Comparison of ENCODE assay signal across 8 cellular contexts in the genomic region with DNA sequence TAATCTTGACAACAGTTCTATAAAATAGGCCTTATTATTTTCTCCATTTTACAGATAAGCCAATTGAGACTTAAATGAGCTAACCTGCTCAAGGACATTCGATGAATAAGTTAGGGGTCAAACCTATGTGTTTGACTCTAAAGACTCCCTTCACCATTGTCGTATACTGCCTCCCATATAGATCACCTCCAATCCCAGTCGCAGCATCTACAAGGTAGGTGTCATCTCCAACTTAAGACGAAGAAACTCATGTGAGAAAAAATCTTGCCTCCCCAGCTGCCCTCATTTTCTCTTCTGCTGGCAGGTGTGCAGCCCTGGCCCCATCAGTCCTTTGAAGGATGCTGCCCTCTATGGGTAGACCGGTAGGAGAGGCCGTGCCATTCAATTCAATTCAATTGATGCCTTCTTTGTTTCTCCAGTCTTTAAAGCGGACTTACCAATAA.
DNase-seq lines count a peak whose midpoint lies in the region; ATAC-seq and TF ChIP-seq lines count a peak whose summit lies in the region.

No MANE protein-coding gene starts in this region.

- WGBS in upper lobe of left lung, 2 donors = 50 to 52% methylated on average over 7 of the region's 7 CpGs

- TF ChIP-seq CTCF in left lung (IDR thresholded peaks at IDR 0.05) (peak; percentile 47 to 52), upper lobe of left lung (IDR thresholded peaks at IDR 0.05) (peak in 5 of 6 experiments; percentile 34 to 54 (median 45))

- DNase-seq in ELF-1 (ENCODE audit: low read depth, low spot score) (peak; percentile 43), NCI-H774 (lab: John Stamatoyannopoulos, UW) (peak; percentile 27), left lung (no peak), upper lobe of left lung (peak in 1 of 2 donors; percentile 24), COLO829 (ENCODE audit: low spot score) (no peak)
- DNase-seq in activated naive CD4-positive, alpha-beta T cell treated with anti-CD3 and anti-CD28 coated beads, Interleukin-2, amount 50 U/mL, for 72 hours (ENCODE audit: low spot score in 2 of 2) = peak in 1 of 2 donors; percentile 38

- peaks cover 0 to 4% of the 10 kb centered on the region in 2 donors for H3K9me3 Mint-ChIP-seq in activated naive CD4-positive, alpha-beta T cell treated with anti-CD3 and anti-CD28 coated beads, Interleukin-2, amount 50 U/mL, for 72 hours

- no peak for TF ChIP-seq EP300 in upper lobe of left lung (IDR thresholded peaks at IDR 0.05)

- no peak overlapping the region for H3K27ac Mint-ChIP-seq in activated naive CD4-positive, alpha-beta T cell treated with anti-CD3 and anti-CD28 coated beads, Interleukin-2, amount 50 U/mL, for 72 hours

- H3K27me3 ChIP-seq in left lung (no peaks in the 10 kb centered on the region), upper lobe of left lung (no peaks in the 10 kb centered on the region)

- H3K36me3 ChIP-seq in left lung (no peaks in the 10 kb centered on the region), upper lobe of left lung (no peaks in the 10 kb centered on the region)

- H3K4me1 ChIP-seq in left lung = no peaks in the 10 kb centered on the region
- no peaks in the 10 kb centered on the region for H3K4me1 ChIP-seq in upper lobe of left lung

- TF ChIP-seq POLR2A in upper lobe of left lung (IDR thresholded peaks at IDR 0.05) = no peak

- no peaks in the 10 kb centered on the region for H3K36me3 Mint-ChIP-seq in activated naive CD4-positive, alpha-beta T cell treated with anti-CD3 and anti-CD28 coated beads, Interleukin-2, amount 50 U/mL, for 72 hours

- intact Hi-C loops in left lung (cut with DNase I) = no loop called here

- H3K27ac ChIP-seq in left lung (no peak overlapping the region), upper lobe of left lung (no peak overlapping the region)

- ATAC-seq in GM19397 (IDR thresholded peaks at IDR 0.05; ENCODE audit: unreplicated experiment) (peak; percentile 90), HG03280 (IDR thresholded peaks at IDR 0.05; ENCODE audit: unreplicated experiment) (peak; percentile 80), left lung (peak; percentile 84), upper lobe of left lung (ENCODE audit: low FRiP score in 2 of 2) (peak in 1 of 2 donors; percentile 22)
- ATAC-seq in activated naive CD4-positive, alpha-beta T cell treated with anti-CD3 and anti-CD28 coated beads, Interleukin-2, amount 50 U/mL, for 72 hours = peak; percentile 66 to 86

- H3K9me3 ChIP-seq in left lung = no peaks in the 10 kb centered on the region
- H3K9me3 ChIP-seq in upper lobe of left lung = no peaks in the 10 kb centered on the region

- H3K4me3 ChIP-seq in left lung (no peak overlapping the region), upper lobe of left lung (no peak overlapping the region)

Comparison
In these comparisons a context has a peak if more than half of its experiments do, and no peak if none do; other contexts are left out.
1. DNase-seq: peak in ELF-1 (single experiment) and NCI-H774 (single experiment); none in left lung (0 of 2) and COLO829 (single experiment).